Comparison of ENCODE assay signal across 17 cellular contexts in the genomic region with DNA sequence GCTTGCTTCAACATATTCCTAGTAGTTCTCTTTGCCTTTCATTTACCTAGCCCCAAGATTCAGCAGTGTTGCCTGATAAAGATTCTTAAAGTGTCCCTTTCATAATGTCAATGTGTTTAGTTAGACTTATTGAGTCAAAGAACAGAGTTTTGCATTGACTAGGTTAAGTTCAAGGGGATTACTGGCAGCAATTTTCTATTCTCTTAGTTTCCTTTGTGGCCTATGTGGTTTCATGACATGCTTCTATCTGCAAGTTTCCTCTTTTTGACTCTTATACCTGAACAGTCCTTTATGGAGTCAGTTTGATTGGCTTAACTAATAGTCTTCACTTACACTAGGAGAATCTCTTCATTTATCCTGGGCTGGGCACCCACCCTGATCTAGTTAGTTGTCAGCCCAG.
DNase-seq lines count a peak whose midpoint lies in the region; ATAC-seq, FAIRE-seq and TF ChIP-seq lines count a peak whose summit lies in the region.
"Had no signal": no experiment of that assay in that cellular context is flagged by ENCODE, and none has a peak within 500 bp of the region (broad histone marks: within the 10 kb centered on the region; RNA-seq: fewer than 3 reads in every experiment).

No MANE protein-coding gene starts in this region.

- CTCF ChIA-PET in activated CD4-positive, alpha-beta T cell treated with anti-CD3 and anti-CD28 coated beads for 36 hours (lab: Charles Lee) = no interaction called here
- CTCF ChIA-PET in activated CD4-positive, alpha-beta T cell treated with anti-CD3 and anti-CD28 coated beads, Interleukin-2, amount 10 ng/mL, durations not matched to agents 7 days and 5 days (lab: Charles Lee) = no interaction called here
- CTCF ChIA-PET in GM12878 (lab: Yijun Ruan, JAX) = interaction anchor here (1.7 to 4.1 kb wide), 2 partner anchors 15 to 18 kb away, joined by 4 to 29 read pairs; no protein-coding TSS in a partner anchor

- H3K27me3 Mint-ChIP-seq in activated CD4-positive, alpha-beta T cell treated with anti-CD3 and anti-CD28 coated beads for 36 hours = peaks cover 7% of the 10 kb centered on the region
- H3K27me3 Mint-ChIP-seq in activated CD4-positive, alpha-beta T cell treated with anti-CD3 and anti-CD28 coated beads, Interleukin-2, amount 10 ng/mL, durations not matched to agents 7 days and 5 days = peaks cover 5% of the 10 kb centered on the region
- peaks cover 0 to 13% (median 9%) of the 10 kb centered on the region in 5 donors for H3K27me3 Mint-ChIP-seq in naive thymus-derived CD8-positive, alpha-beta T cell

- H3K27me3 ChIP-seq in GM12878 (replicated peaks in 1 of 2; ENCODE audit: control insufficient read depth in 2 of 2, insufficient read depth in 2 of 2, low read length in 1 of 2) = no peaks in the 10 kb centered on the region
- H3K27me3 ChIP-seq: foreskin keratinocyte had no signal

- TF ChIP-seq CTCF in GM12878 (IDR thresholded peaks at IDR 0.05 in 2 of 3, conservative IDR thresholded peaks at IDR 0.05 in 1 of 3; ENCODE audit: control insufficient read depth in 2 of 3, extremely low read depth in 1 of 3, insufficient read depth in 1 of 3, low read depth in 3 of 3, low read length in 3 of 3) = no peak

- POLR2A ChIA-PET in activated CD4-positive, alpha-beta T cell treated with anti-CD3 and anti-CD28 coated beads for 36 hours (lab: Charles Lee) = no interaction called here
- POLR2A ChIA-PET in activated CD4-positive, alpha-beta T cell treated with anti-CD3 and anti-CD28 coated beads, Interleukin-2, amount 10 ng/mL, durations not matched to agents 7 days and 5 days (lab: Charles Lee) = no interaction called here
- POLR2A ChIA-PET in GM12878 (lab: Charles Lee) = no interaction called here
- POLR2A ChIA-PET in naive thymus-derived CD8-positive, alpha-beta T cell (lab: Charles Lee) = no interaction called here

- H3K36me3 ChIP-seq in GM12878 (ENCODE audit: control insufficient read depth in 2 of 2, insufficient read depth in 2 of 2, low read length in 1 of 2) = no peaks in the 10 kb centered on the region

- no peak overlapping the region for H3K9ac ChIP-seq in GM12878 (ENCODE audit: control insufficient read depth, insufficient read depth, low read length)
- H3K9ac ChIP-seq: SK-N-SH had no signal

- no peak overlapping the region for H3K4me3 ChIP-seq in GM12878

- peaks cover 2% of the 10 kb centered on the region for H3K4me1 Mint-ChIP-seq in activated CD4-positive, alpha-beta T cell treated with anti-CD3 and anti-CD28 coated beads for 36 hours
- peaks cover 5% of the 10 kb centered on the region for H3K4me1 Mint-ChIP-seq in activated CD4-positive, alpha-beta T cell treated with anti-CD3 and anti-CD28 coated beads, Interleukin-2, amount 10 ng/mL, durations not matched to agents 7 days and 5 days
- H3K4me1 Mint-ChIP-seq in naive thymus-derived CD8-positive, alpha-beta T cell = no peaks in the 10 kb centered on the region
- H3K4me1 Mint-ChIP-seq: activated naive CD4-positive, alpha-beta T cell treated with anti-CD3 and anti-CD28 coated beads, Interleukin-2, amount 50 U/mL, for 24 hours had no signal

- in situ Hi-C loops in GM12878 (cut with MboI) = no loop called here

- DNase-seq in activated CD4-positive, alpha-beta T cell treated with anti-CD3 and anti-CD28 coated beads for 36 hours = no peak
- DNase-seq in activated CD4-positive, alpha-beta T cell treated with anti-CD3 and anti-CD28 coated beads, Interleukin-2, amount 10 ng/mL, durations not matched to agents 7 days and 5 days = no peak
- DNase-seq in GM12878 (ENCODE audit: low read depth, low spot score) = peak; percentile 46
- no peak for DNase-seq in naive thymus-derived CD8-positive, alpha-beta T cell
- DNase-seq in COLO829 (ENCODE audit: low spot score) = no peak
- no peak for DNase-seq in sciatic nerve (ENCODE audit: low spot score)
- DNase-seq: activated CD4-positive, alpha-beta T cell treated with anti-CD3 and anti-CD28 coated beads, Interleukin-2, amount 50 U/mL, for 1 hour; DND-41; foreskin keratinocyte; NCI-H226; SK-N-SH; stimulated activated CD4-positive, alpha-beta T cell treated with anti-CD3 and anti-CD28 coated beads, Interleukin-4, amount 100 ng/mL, for 24 hours; substantia nigra had no signal

- H3K9me3 ChIP-seq in GM12878 (replicated peaks; ENCODE audit: control insufficient read depth, insufficient read depth, low read length) = no peaks in the 10 kb centered on the region
- H3K9me3 ChIP-seq: SK-N-SH had no signal

- SMC1A ChIA-PET in GM12878 (lab: Charles Lee; ENCODE audit: uncharacterized antibody, unreplicated experiment) = interaction anchor here (1.9 to 3.4 kb wide), 3 partner anchors 12 to 498 kb away, joined by 5 to 30 read pairs (median 9); no protein-coding TSS in a partner anchor

- TF ChIP-seq POLR2A in GM12878 (IDR thresholded peaks at IDR 0.05; ENCODE audit: low read depth, low read length) = no peak

- H3K4me1 ChIP-seq in GM12878 (ENCODE audit: control insufficient read depth, insufficient read depth, low read length) = no peaks in the 10 kb centered on the region
- H3K4me1 ChIP-seq: foreskin keratinocyte had no signal

- no peaks in the 10 kb centered on the region for H3K36me3 Mint-ChIP-seq in activated CD4-positive, alpha-beta T cell treated with anti-CD3 and anti-CD28 coated beads for 36 hours (ENCODE audit: low read depth)
- H3K36me3 Mint-ChIP-seq in activated CD4-positive, alpha-beta T cell treated with anti-CD3 and anti-CD28 coated beads, Interleukin-2, amount 10 ng/mL, durations not matched to agents 7 days and 5 days (ENCODE audit: low read depth) = no peaks in the 10 kb centered on the region
- no peaks in the 10 kb centered on the region for H3K36me3 Mint-ChIP-seq in naive thymus-derived CD8-positive, alpha-beta T cell
- H3K36me3 Mint-ChIP-seq: activated naive CD4-positive, alpha-beta T cell treated with anti-CD3 and anti-CD28 coated beads, Interleukin-2, amount 50 U/mL, for 24 hours had no signal

- no peaks in the 10 kb centered on the region for H4K20me1 ChIP-seq in GM12878 (ENCODE audit: control insufficient read depth, insufficient read depth)

- peaks cover 6% of the 10 kb centered on the region for H3K9me3 Mint-ChIP-seq in activated CD4-positive, alpha-beta T cell treated with anti-CD3 and anti-CD28 coated beads for 36 hours (ENCODE audit: low read depth)
- H3K9me3 Mint-ChIP-seq in activated CD4-positive, alpha-beta T cell treated with anti-CD3 and anti-CD28 coated beads, Interleukin-2, amount 10 ng/mL, durations not matched to agents 7 days and 5 days = no peaks in the 10 kb centered on the region
- H3K9me3 Mint-ChIP-seq in naive thymus-derived CD8-positive, alpha-beta T cell = peaks cover 0 to 9% (median 5%) of the 10 kb centered on the region in 9 donors
- H3K9me3 Mint-ChIP-seq: activated naive CD4-positive, alpha-beta T cell treated with anti-CD3 and anti-CD28 coated beads, Interleukin-2, amount 50 U/mL, for 24 hours had no signal

- no peak overlapping the region for H3K4me2 ChIP-seq in GM12878 (ENCODE audit: control insufficient read depth, insufficient read depth)
- H3K4me2 ChIP-seq: SK-N-SH had no signal

- no peak overlapping the region for H2AFZ ChIP-seq in GM12878 (ENCODE audit: control insufficient read depth, low read depth, low read length)

- peak; percentile 54 for FAIRE-seq in GM12878 (lab: Jason Lieb, UNC)
- FAIRE-seq: colon had no signal

- no peak overlapping the region for H3K4me3 Mint-ChIP-seq in activated CD4-positive, alpha-beta T cell treated with anti-CD3 and anti-CD28 coated beads for 36 hours
- H3K4me3 Mint-ChIP-seq in activated CD4-positive, alpha-beta T cell treated with anti-CD3 and anti-CD28 coated beads, Interleukin-2, amount 10 ng/mL, durations not matched to agents 7 days and 5 days = no peak overlapping the region
- H3K4me3 Mint-ChIP-seq in naive thymus-derived CD8-positive, alpha-beta T cell = no peak overlapping the region
- H3K4me3 Mint-ChIP-seq: activated naive CD4-positive, alpha-beta T cell treated with anti-CD3 and anti-CD28 coated beads, Interleukin-2, amount 50 U/mL, for 24 hours had no signal

- no peak overlapping the region for H3K27ac Mint-ChIP-seq in activated CD4-positive, alpha-beta T cell treated with anti-CD3 and anti-CD28 coated beads for 36 hours
- no peak overlapping the region for H3K27ac Mint-ChIP-seq in activated CD4-positive, alpha-beta T cell treated with anti-CD3 and anti-CD28 coated beads, Interleukin-2, amount 10 ng/mL, durations not matched to agents 7 days and 5 days
- no peak overlapping the region for H3K27ac Mint-ChIP-seq in naive thymus-derived CD8-positive, alpha-beta T cell
- H3K27ac Mint-ChIP-seq: activated naive CD4-positive, alpha-beta T cell treated with anti-CD3 and anti-CD28 coated beads, Interleukin-2, amount 50 U/mL, for 24 hours had no signal

- intact Hi-C loops in activated CD4-positive, alpha-beta T cell treated with anti-CD3 and anti-CD28 coated beads for 36 hours (cut with DNase I, micrococcal nuclease) = no loop called here
- intact Hi-C loops in GM12878 (cut with micrococcal nuclease; ENCODE audit: unreplicated experiment) (loop anchor here (5.0 kb wide), 1 partner anchor 187 kb away; no protein-coding TSS in a partner anchor), sciatic nerve (cut with DNase I) (no loop called here)

- TF ChIP-seq EP300 in GM12878 (IDR thresholded peaks at IDR 0.05; ENCODE audit: borderline replicate concordance in 1 of 2, control insufficient read depth in 1 of 2, low read depth in 2 of 2, low read length in 2 of 2) = no peak; a peak in 1 of 4 replicates

- RAD21 ChIA-PET in GM12878 (lab: Charles Lee; ENCODE audit: unreplicated experiment) = interaction anchor here (1.1 to 1.5 kb wide), 3 partner anchors 15 to 19 kb away, joined by 3 to 6 read pairs (median 5); no protein-coding TSS in a partner anchor

- H3K27ac ChIP-seq in GM12878 (ENCODE audit: control insufficient read depth, insufficient read depth) = no peak overlapping the region
- H3K27ac ChIP-seq: foreskin keratinocyte had no signal

- no peaks in the 10 kb centered on the region for H3K79me2 ChIP-seq in GM12878 (ENCODE audit: control insufficient read depth, insufficient read depth, low read length)

- no TSS peak for BruUV-seq in GM12878 (replicated peaks; lab: Mats Ljungman, UMichigan)

- peak; percentile 57 for ATAC-seq in activated CD4-positive, alpha-beta T cell treated with anti-CD3 and anti-CD28 coated beads for 36 hours
- ATAC-seq in GM21825 (IDR thresholded peaks at IDR 0.05; ENCODE audit: unreplicated experiment) (peak; percentile 96), HG03196 (IDR thresholded peaks at IDR 0.05; ENCODE audit: unreplicated experiment) (peak; percentile 92), GM12878 (peak; percentile 93), sciatic nerve (no peak)
- no peak for ATAC-seq in naive thymus-derived CD8-positive, alpha-beta T cell
- ATAC-seq: foreskin keratinocyte had no signal

- no peak for TF ChIP-seq RAD21 in GM12878 (IDR thresholded peaks at IDR 0.05; ENCODE audit: insufficient read depth, low read depth, low read length)

Comparison
In these comparisons a context has a peak if more than half of its experiments do, and no peak if none do; other contexts are left out.
1. ATAC-seq: peak in activated CD4-positive, alpha-beta T cell treated with anti-CD3 and anti-CD28 coated beads for 36 hours (single experiment), GM21825 (single experiment), HG03196 (single experiment) and GM12878 (single experiment); none in naive thymus-derived CD8-positive, alpha-beta T cell (0 of 2) and sciatic nerve (single experiment).